In genomic region chr9:108166509-108166908, GRCh38 we compare ENCODE assay signal across 1 cellular context.
TF ChIP-seq lines count a peak whose summit lies in the region.

No MANE protein-coding gene starts in this region.

TF ChIP-seq in HepG2, 621 proteins besides CTCF, POLR2A, EP300 and RAD21 (continued from another document):
- TF ChIP-seq, protein P1, sequence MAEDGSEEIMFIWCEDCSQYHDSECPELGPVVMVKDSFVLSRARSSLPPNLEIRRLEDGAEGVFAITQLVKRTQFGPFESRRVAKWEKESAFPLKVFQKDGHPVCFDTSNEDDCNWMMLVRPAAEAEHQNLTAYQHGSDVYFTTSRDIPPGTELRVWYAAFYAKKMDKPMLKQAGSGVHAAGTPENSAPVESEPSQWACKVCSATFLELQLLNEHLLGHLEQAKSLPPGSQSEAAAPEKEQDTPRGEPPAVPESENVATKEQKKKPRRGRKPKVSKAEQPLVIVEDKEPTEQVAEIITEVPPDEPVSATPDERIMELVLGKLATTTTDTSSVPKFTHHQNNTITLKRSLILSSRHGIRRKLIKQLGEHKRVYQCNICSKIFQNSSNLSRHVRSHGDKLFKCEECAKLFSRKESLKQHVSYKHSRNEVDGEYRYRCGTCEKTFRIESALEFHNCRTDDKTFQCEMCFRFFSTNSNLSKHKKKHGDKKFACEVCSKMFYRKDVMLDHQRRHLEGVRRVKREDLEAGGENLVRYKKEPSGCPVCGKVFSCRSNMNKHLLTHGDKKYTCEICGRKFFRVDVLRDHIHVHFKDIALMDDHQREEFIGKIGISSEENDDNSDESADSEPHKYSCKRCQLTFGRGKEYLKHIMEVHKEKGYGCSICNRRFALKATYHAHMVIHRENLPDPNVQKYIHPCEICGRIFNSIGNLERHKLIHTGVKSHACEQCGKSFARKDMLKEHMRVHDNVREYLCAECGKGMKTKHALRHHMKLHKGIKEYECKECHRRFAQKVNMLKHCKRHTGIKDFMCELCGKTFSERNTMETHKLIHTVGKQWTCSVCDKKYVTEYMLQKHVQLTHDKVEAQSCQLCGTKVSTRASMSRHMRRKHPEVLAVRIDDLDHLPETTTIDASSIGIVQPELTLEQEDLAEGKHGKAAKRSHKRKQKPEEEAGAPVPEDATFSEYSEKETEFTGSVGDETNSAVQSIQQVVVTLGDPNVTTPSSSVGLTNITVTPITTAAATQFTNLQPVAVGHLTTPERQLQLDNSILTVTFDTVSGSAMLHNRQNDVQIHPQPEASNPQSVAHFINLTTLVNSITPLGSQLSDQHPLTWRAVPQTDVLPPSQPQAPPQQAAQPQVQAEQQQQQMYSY (CRISPR knock-in tag; IDR thresholded peaks at IDR 0.05) = no peak
- TF ChIP-seq ZNF589 (CRISPR knock-in tag; conservative IDR thresholded peaks at IDR 0.05) = no peak
- no peak for TF ChIP-seq CENPT (CRISPR knock-in tag; IDR thresholded peaks at IDR 0.05; ENCODE audit: low read depth)
TF ChIP-seq in HepG2: peak in this region for 8.
